25 cellular contexts compared by ENCODE assay signal in the genomic region with DNA sequence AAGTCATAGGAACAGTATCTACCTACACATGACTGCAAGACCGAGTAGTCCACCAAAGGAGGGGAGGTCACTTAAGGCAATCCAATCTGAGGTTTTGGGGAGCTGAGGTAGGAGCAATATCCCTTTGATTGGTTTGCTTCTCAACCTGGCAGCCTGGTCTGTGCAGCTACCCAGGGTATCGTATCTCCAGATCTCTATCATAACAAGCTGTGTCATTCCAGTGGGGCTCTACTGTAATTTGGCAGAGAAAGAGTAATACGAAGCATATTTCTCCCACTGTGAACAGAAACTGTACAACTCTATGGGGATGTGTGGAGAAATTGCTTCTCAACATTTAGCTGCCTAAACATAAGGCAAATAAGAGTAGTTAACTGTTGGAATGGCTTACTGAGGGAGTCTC. TPM values are rescaled to one million over a fixed set of nuclear protein-coding genes. Genes with fewer than 3 reads are reported as not detected.
DNase-seq lines count a peak whose midpoint lies in the region; ATAC-seq, FAIRE-seq and TF ChIP-seq lines count a peak whose summit lies in the region.
"Had no signal": no experiment of that assay in that cellular context is flagged by ENCODE, and none has a peak within 500 bp of the region (broad histone marks: within the 10 kb centered on the region; RNA-seq: fewer than 3 reads in every experiment).

No MANE protein-coding gene starts in this region.

- ATAC-seq in K562: no peak
- ATAC-seq: GM12878 had no signal

- 7% methylated on average over 3 of the region's 3 CpGs for WGBS in K562 (ENCODE audit: insufficient coverage, low coverage, missing lambda C conversion rate)

- no peak overlapping the region for H3K4me2 ChIP-seq in K562 (ENCODE audit: insufficient read depth, low read length)
- H3K4me2 ChIP-seq: BLaER1 had no signal

- peaks cover 20% of the 10 kb centered on the region for H3K4me1 ChIP-seq in adipocyte (ENCODE audit: control insufficient read depth, insufficient read depth, low read length)
- peaks cover 0 to 5% of the 10 kb centered on the region in 2 experiments; a peak in 2 of 5 replicates for H3K4me1 ChIP-seq in K562 (replicated peaks in 1 of 2; ENCODE audit: control insufficient read depth in 2 of 2, insufficient read depth in 2 of 2, low read length in 2 of 2)
- H3K4me1 ChIP-seq: BE2C had no signal

- in situ Hi-C loops in K562 (cut with MboI): no loop called here
- in situ Hi-C loops in GM13976 (cut with MboI; ENCODE audit: low sequenced_read_pairs, unreplicated experiment): no loop called here

- BruUV-seq in K562 (replicated peaks; lab: Mats Ljungman, UMichigan): no TSS peak

- no peaks in the 10 kb centered on the region for H3K9me1 ChIP-seq in K562 (ENCODE audit: control insufficient read depth, insufficient read depth, low read length)

- TF ChIP-seq CTCF in K562 (IDR thresholded peaks at IDR 0.05 in 2 of 3, conservative IDR thresholded peaks at IDR 0.05 in 1 of 3; ENCODE audit: insufficient read depth in 2 of 3, low read depth in 1 of 3, low read length in 3 of 3) (no peak), GM13976 (IDR thresholded peaks at IDR 0.05; ENCODE audit: borderline replicate concordance, control extremely low read depth, extremely low read depth, insufficient read depth, missing control alignments) (no peak)

- FAIRE-seq in K562 (lab: Jason Lieb, UNC): no peak
- FAIRE-seq: A204.1, GM12878, GM12892, GM19239 had no signal

- H3K4me3 ChIP-seq in adipocyte (ENCODE audit: low read length) (no peak overlapping the region), K562 (no peak overlapping the region)
- H3K4me3 ChIP-seq: BLaER1, GM12878 had no signal

- no peaks in the 10 kb centered on the region for H4K20me1 ChIP-seq in K562 (replicated peaks; ENCODE audit: control insufficient read depth, insufficient read depth, low read length)
- H4K20me1 ChIP-seq: BLaER1 had no signal

- no peak for TF ChIP-seq RAD21 in K562 (CRISPR knock-in tag; conservative IDR thresholded peaks at IDR 0.05 in 1 of 2, IDR thresholded peaks at IDR 0.05 in 1 of 2)

- H2AFZ ChIP-seq in K562 (ENCODE audit: low read depth, low read length): no peak overlapping the region

- no peak overlapping the region for H3K27ac ChIP-seq in K562 (ENCODE audit: extremely low read depth, low read depth, low read length)
- H3K27ac ChIP-seq: BLaER1 had no signal

- H3K27me3 ChIP-seq in adipocyte (replicated peaks; ENCODE audit: control insufficient read depth, insufficient read depth, low read length): no peaks in the 10 kb centered on the region
- H3K27me3 ChIP-seq in K562 (ENCODE audit: control insufficient read depth in 2 of 2, insufficient read depth in 2 of 2, low read length in 2 of 2): peaks cover 6 to 15% of the 10 kb centered on the region in 2 experiments; a peak in 4 of 5 replicates
- H3K27me3 ChIP-seq: BE2C, BLaER1 had no signal

- no peaks in the 10 kb centered on the region for H3K79me2 ChIP-seq in K562 (ENCODE audit: control insufficient read depth, insufficient read depth, low read length)

- H3K9me3 ChIP-seq in adipocyte (ENCODE audit: control insufficient read depth, low read length) (no peaks in the 10 kb centered on the region), K562 (replicated peaks; ENCODE audit: control insufficient read depth, insufficient read depth, low read depth, low read length) (no peaks in the 10 kb centered on the region)
- H3K9me3 ChIP-seq: BE2C, BLaER1 had no signal

- H3K36me3 ChIP-seq in adipocyte (ENCODE audit: control insufficient read depth, insufficient read depth, low read length, severe bottlenecking): no peaks in the 10 kb centered on the region
- H3K36me3 ChIP-seq in K562 (ENCODE audit: control insufficient read depth, insufficient read depth, low read length): no peaks in the 10 kb centered on the region
- H3K36me3 ChIP-seq: BE2C, BLaER1 had no signal

- no peak for TF ChIP-seq EP300 in K562 (IDR thresholded peaks at IDR 0.05; ENCODE audit: low read length)

- POLR2A ChIA-PET in K562 (lab: Yijun Ruan, JAX): interaction anchor here (1.2 kb wide), 1 partner anchor 18 kb away, joined by 4 read pairs; no protein-coding TSS in a partner anchor

- no peak for TF ChIP-seq POLR2A in K562 (conservative IDR thresholded peaks at IDR 0.05)

- CTCF ChIA-PET in K562 (lab: Yijun Ruan, JAX; ENCODE audit: low intra/inter-chr PET ratio): no interaction called here

- intact Hi-C loops in K562 (cut with micrococcal nuclease): no loop called here

- DNase-seq in NCI-H2171 treated with DMSO at 0.1 percent for 48 hours (lab: John Stamatoyannopoulos, UW) (peak; percentile 35), NCI-H2171 (lab: John Stamatoyannopoulos, UW) (no peak), adipocyte (ENCODE audit: low read depth) (peak; percentile 25), K562 (ENCODE audit: extremely low read depth in 1 of 4, low spot score in 3 of 4) (no peak), activated gamma-delta T cell treated with Interleukin-2 at 50 U/mL for 16 hours (no peak), GM13976 (ENCODE audit: low spot score) (no peak)
- DNase-seq: 8988T; ACHN; BE2C; C1 segment of cervical spinal cord; CD4-positive, alpha-beta memory T cell; CD4-positive, CD25-positive, alpha-beta regulatory T cell; CD8-positive, alpha-beta memory T cell; COR-L47; DMS153; DMS53; DMS79; DND-41; EL; GDM1 had no signal

- H3K9ac ChIP-seq in adipocyte (ENCODE audit: low read length) (no peak overlapping the region), K562 (ENCODE audit: insufficient read depth in 1 of 2, low read depth in 2 of 2, low read length in 2 of 2) (no peak overlapping the region)
- H3K9ac ChIP-seq: BLaER1 had no signal

TF ChIP-seq in K562, 482 proteins besides CTCF, POLR2A, EP300 and RAD21:
- TF ChIP-seq ZNF644 (tag; IDR thresholded peaks at IDR 0.05; ENCODE audit: low read depth): no peak
- TF ChIP-seq MAFG (tag; conservative IDR thresholded peaks at IDR 0.05): 0 out of 2 replicates have a peak, but pooled peaks have one; percentile 12

RNA-seq across cellular contexts. Expression of a gene that starts 20.5 kb away (rescaled TPM):
- 0.23 and 1.2 TPM in 2 replicates for total RNA-seq in K562 (2011; cell fraction: chromatin; rRNA removed; ENCODE audit: low replicate concordance)
- total RNA-seq in K562 (2011; cell fraction: nucleolus; rRNA removed): 0.17 and 0.26 TPM in 2 replicates
- total RNA-seq in K562 (2011; cell fraction: nucleoplasm; rRNA removed): 0.23 and 0.66 TPM in 2 replicates
- 0.18 and 0.20 TPM in 2 replicates for total RNA-seq in K562 (2014; rRNA removed)
- 0.18 and 0.32 TPM in 2 replicates for total RNA-seq in K562 (2014; rRNA removed; fragmentation: Illumina TruSeq; extraction: Trizol)
- total RNA-seq in K562 (2015; rRNA removed; fragmentation: Illumina TruSeq; extraction: Trizol): 0.53 and 1.0 TPM in 2 replicates
- 0.35 and 0.36 TPM in 2 replicates for total RNA-seq in K562 (2021)
- polyA plus RNA-seq in K562 (2011; rRNA removed): 0.35 and 0.77 TPM in 2 replicates
- 0.01 and 0.06 TPM in 2 replicates for polyA plus RNA-seq in K562 (2011; cell fraction: cytosol; rRNA removed)
- polyA plus RNA-seq in K562 (2011; cell fraction: nucleus; rRNA removed): 0.21 and 0.90 TPM in 2 replicates
- 0.22 and 0.51 TPM in 2 replicates for polyA plus RNA-seq in K562 (2012)
- polyA plus RNA-seq in K562 (2014; fragmentation: Illumina TruSeq; extraction: Trizol): 0.79 and 1.1 TPM in 2 replicates
- under 1 TPM; 0.18 to 0.20 TPM for polyA plus RNA-seq in K562 (2014; fragmentation: Nextera tagmentation; extraction: Ambion mirVana)
- polyA plus RNA-seq in K562 (2014; rRNA removed): 0.04 and 0.08 TPM in 2 replicates
- polyA minus RNA-seq in K562 (2011; rRNA and poly(A)+ RNA removed): 0.28 and 0.90 TPM in 2 replicates
- polyA minus RNA-seq in K562 (2011; cell fraction: cytosol; rRNA and poly(A)+ RNA removed): 0.29 TPM in 1 of 2 replicates, not detected in the other
- 0.40 and 1.00 TPM in 2 replicates for polyA minus RNA-seq in K562 (2011; cell fraction: nucleus; rRNA and poly(A)+ RNA removed)

RNA-seq across cellular contexts. Expression of a gene that starts 38.0 kb away (rescaled TPM):
- 122 and 267 TPM in 2 replicates for total RNA-seq in K562 (2011; cell fraction: chromatin; rRNA removed; ENCODE audit: low replicate concordance)
- total RNA-seq in K562 (2011; cell fraction: nucleolus; rRNA removed): 62.4 and 74.7 TPM in 2 replicates
- 84.3 and 104 TPM in 2 replicates for total RNA-seq in K562 (2011; cell fraction: nucleoplasm; rRNA removed)
- total RNA-seq in K562 (2014; rRNA removed) (36.1 and 36.2 TPM in 2 replicates), K562 (2014; rRNA removed; fragmentation: Illumina TruSeq; extraction: Trizol) (61.5 and 69.2 TPM in 2 replicates), K562 (2015; rRNA removed; fragmentation: Illumina TruSeq; extraction: Trizol) (40.0 and 46.1 TPM in 2 replicates), K562 (2021) (62.5 and 63.3 TPM in 2 replicates)
- polyA plus RNA-seq in K562 (2011; rRNA removed) (71.1 and 77.3 TPM in 2 replicates), K562 (2014; fragmentation: Illumina TruSeq; extraction: Trizol) (36.0 and 42.1 TPM in 2 replicates), K562 (2014; fragmentation: Nextera tagmentation; extraction: Ambion mirVana) (10 to 100 TPM in 1 of 2 experiments, 1 to 10 TPM in 1; 9.4 to 10.5 TPM), K562 (2014; rRNA removed) (36.6 and 41.3 TPM in 2 replicates)
- polyA plus RNA-seq in K562 (2011; cell fraction: cytosol; rRNA removed): 24.3 and 30.5 TPM in 2 replicates
- 108 and 124 TPM in 2 replicates for polyA plus RNA-seq in K562 (2011; cell fraction: nucleus; rRNA removed)
- 32.8 and 42.0 TPM in 2 replicates for polyA plus RNA-seq in K562 (2012)
- polyA minus RNA-seq in K562 (2011; rRNA and poly(A)+ RNA removed): 55.0 and 68.2 TPM in 2 replicates
- polyA minus RNA-seq in K562 (2011; cell fraction: cytosol; rRNA and poly(A)+ RNA removed): 30.9 and 39.0 TPM in 2 replicates
- 48.9 and 88.3 TPM in 2 replicates for polyA minus RNA-seq in K562 (2011; cell fraction: nucleus; rRNA and poly(A)+ RNA removed)

Comparison
In these comparisons a context has a peak if more than half of its experiments do, and no peak if none do; other contexts are left out.
1. DNase-seq: peak in NCI-H2171 treated with DMSO at 0.1 percent for 48 hours (single experiment) and adipocyte (single experiment); none in NCI-H2171 (single experiment), K562 (0 of 4), activated gamma-delta T cell treated with Interleukin-2 at 50 U/mL for 16 hours (single experiment) and GM13976 (single experiment).